ENCODE assay signal across 7 cellular contexts in genomic region chr12:46364777-46365580, GRCh38. TPM values are rescaled to one million over a fixed set of nuclear protein-coding genes. Genes with fewer than 3 reads are reported as not detected.
DNase-seq lines count a peak whose midpoint lies in the region; ATAC-seq and TF ChIP-seq lines count a peak whose summit lies in the region.

No MANE protein-coding gene starts in this region.

- H3K4me1 ChIP-seq in adrenal gland (replicated peaks in 1 of 2) (peaks cover 66 to 100% of the 10 kb centered on the region in 2 donors), right atrium auricular region (peaks cover 0 to 91% of the 10 kb centered on the region in 2 donors), subcutaneous abdominal adipose tissue (ENCODE audit: control insufficient read depth in 5 of 5, insufficient read depth in 5 of 5, low read length in 5 of 5) (peaks cover 10 to 64% (median 58%) of the 10 kb centered on the region in 5 donors)

- DNase-seq in HT1080 (ENCODE audit: low read depth) (peak; percentile 84), adrenal gland (peak; percentile 72 to 84 (median 81)), right atrium auricular region (ENCODE audit: low spot score) (peak; percentile 76), NCI-H510A treated with DMSO at 0.1 percent for 48 hours (lab: John Stamatoyannopoulos, UW) (no peak)
- no peak for DNase-seq in activated CD8-positive, alpha-beta memory T cell treated with anti-CD3 and anti-CD28 coated beads, Interleukin-2, amount 50 U/mL, for 48 hours

- no peak for TF ChIP-seq CTCF in adrenal gland (IDR thresholded peaks at IDR 0.05)
- TF ChIP-seq CTCF in right atrium auricular region (IDR thresholded peaks at IDR 0.05): no peak

- peak overlapping the region in 1 of 4 donors; percentile 86 for H3K4me3 ChIP-seq in adrenal gland
- H3K4me3 ChIP-seq in right atrium auricular region: peak overlapping the region in 1 of 2 donors; percentile 22
- peak overlapping the region in 1 of 5 donors; percentile 7 for H3K4me3 ChIP-seq in subcutaneous abdominal adipose tissue (ENCODE audit: low read depth in 1 of 5, low read length in 5 of 5)

- WGBS in adrenal gland, 4 donors: 16 to 31% (median 22%) methylated on average over 3 of the region's 3 CpGs

- ATAC-seq in GM19452 (IDR thresholded peaks at IDR 0.05; ENCODE audit: unreplicated experiment): no peak

- intact Hi-C loops in adrenal gland (cut with DNase I): no loop called here

- TF ChIP-seq POLR2A in adrenal gland (IDR thresholded peaks at IDR 0.05): no peak

- peak overlapping the region; percentile 5 to 57 (median 34) for H3K27ac ChIP-seq in adrenal gland
- H3K27ac ChIP-seq in right atrium auricular region: peak overlapping the region; percentile 13 to 100
- H3K27ac ChIP-seq in subcutaneous abdominal adipose tissue (ENCODE audit: low read depth, low read length): peak overlapping the region; percentile 99

- H3K36me3 ChIP-seq in adrenal gland (replicated peaks in 1 of 2) (peaks cover 0 to 100% of the 10 kb centered on the region in 2 donors), right atrium auricular region (peaks cover 100% of the 10 kb centered on the region), subcutaneous abdominal adipose tissue (ENCODE audit: control insufficient read depth in 5 of 5, insufficient read depth in 5 of 5, low read length in 5 of 5) (peaks cover 82 to 98% (median 97%) of the 10 kb centered on the region in 5 donors)

- no peaks in the 10 kb centered on the region for H3K9me3 ChIP-seq in adrenal gland (replicated peaks in 1 of 3)
- H3K9me3 ChIP-seq in right atrium auricular region: no peaks in the 10 kb centered on the region
- H3K9me3 ChIP-seq in subcutaneous abdominal adipose tissue (ENCODE audit: control insufficient read depth in 5 of 5, low read length in 5 of 5): no peaks in the 10 kb centered on the region

- H3K27me3 ChIP-seq in adrenal gland: no peaks in the 10 kb centered on the region
- no peaks in the 10 kb centered on the region for H3K27me3 ChIP-seq in right atrium auricular region
- H3K27me3 ChIP-seq in subcutaneous abdominal adipose tissue (ENCODE audit: control insufficient read depth in 5 of 5, insufficient read depth in 4 of 5, low read length in 5 of 5): no peaks in the 10 kb centered on the region

- peak overlapping the region in 2 of 5 donors; percentile 17 to 56 for H3K9ac ChIP-seq in subcutaneous abdominal adipose tissue (ENCODE audit: low read length in 5 of 5)

RNA-seq across cellular contexts. Expression of gene SLC38A2, which starts 7.6 kb away (rescaled TPM):
- 157 and 204 TPM in 2 replicates for total RNA-seq in HT1080 (2014; rRNA removed; shearing (Covaris generic))
- polyA plus RNA-seq in HT1080 (2015; cell fraction: cytosol; rRNA removed): 129 and 174 TPM in 2 replicates
- polyA plus RNA-seq in HT1080 (2015; cell fraction: nucleus; rRNA removed): 976 and 1,143 TPM in 2 replicates
- total RNA-seq in adrenal gland: 100 to 1,000 TPM; 128 to 948 (median 375) TPM
- polyA plus RNA-seq in adrenal gland: 100 to 1,000 TPM in 2 of 3 donors, 10 to 100 TPM in 1; 94.6 to 119 (median 108) TPM
- total RNA-seq in right atrium auricular region: 100 to 1,000 TPM; 192 to 204 TPM

Comparison
In these comparisons a context has a peak if more than half of its experiments do, and no peak if none do; other contexts are left out.
1. DNase-seq: peak in HT1080 (single experiment), adrenal gland (7 of 7) and right atrium auricular region (single experiment); none in activated CD8-positive, alpha-beta memory T cell treated with anti-CD3 and anti-CD28 coated beads, Interleukin-2, amount 50 U/mL, for 48 hours (single experiment) and NCI-H510A treated with DMSO at 0.1 percent for 48 hours (single experiment).
2. H3K27ac ChIP-seq: peak in every context shown above with its lines; median percentile 99 in subcutaneous abdominal adipose tissue; 56 in right atrium auricular region; 34 in adrenal gland.